Comparison of ENCODE assay signal across 1 cellular context in genomic region chr12:132724506-132725220, GRCh38.
TF ChIP-seq lines count a peak whose summit lies in the region.

No MANE protein-coding gene starts in this region.

TF ChIP-seq in IMR-90, 13 proteins besides CTCF, POLR2A, EP300 and RAD21:
- TF ChIP-seq FOS (IDR thresholded peaks at IDR 0.05; ENCODE audit: low read depth, low read length): no peak
- TF ChIP-seq NFE2L2 (IDR thresholded peaks at IDR 0.05; ENCODE audit: low read depth, low read length): no peak
- TF ChIP-seq MAFK (IDR thresholded peaks at IDR 0.05; ENCODE audit: low read depth, low read length): no peak
- TF ChIP-seq RCOR1 (IDR thresholded peaks at IDR 0.05; ENCODE audit: insufficient replicate concordance, low read length): no peak
- no peak for TF ChIP-seq CHD1 (IDR thresholded peaks at IDR 0.05; ENCODE audit: low read depth, low read length)
- no peak for TF ChIP-seq SMC3 (IDR thresholded peaks at IDR 0.05; ENCODE audit: low read depth, low read length)
- no peak for TF ChIP-seq RFX5 (IDR thresholded peaks at IDR 0.05; ENCODE audit: low read depth, low read length)
- TF ChIP-seq MAZ (IDR thresholded peaks at IDR 0.05; ENCODE audit: borderline replicate concordance, low read depth, low read length): no peak
- no peak for TF ChIP-seq ELK1 (IDR thresholded peaks at IDR 0.05; ENCODE audit: borderline replicate concordance, low read depth, low read length)
- no peak for TF ChIP-seq BHLHE40 (IDR thresholded peaks at IDR 0.05; ENCODE audit: low read depth, low read length)
- TF ChIP-seq USF2 (IDR thresholded peaks at IDR 0.05; ENCODE audit: low read depth, low read length): no peak
- TF ChIP-seq MXI1 (IDR thresholded peaks at IDR 0.05; ENCODE audit: borderline replicate concordance, low read depth, low read length): no peak
- no peak for TF ChIP-seq CEBPB (IDR thresholded peaks at IDR 0.05; ENCODE audit: low read depth, low read length)
TF ChIP-seq in IMR-90: peak in this region for 0.
